ENCODE assay signal across 8 cellular contexts in genomic region chr1:19432943-19433609, GRCh38. TPM values are rescaled to one million over a fixed set of nuclear protein-coding genes. Genes with fewer than 3 reads are reported as not detected.
DNase-seq lines count a peak whose midpoint lies in the region; ATAC-seq, FAIRE-seq and TF ChIP-seq lines count a peak whose summit lies in the region.
"Had no signal": no experiment of that assay in that cellular context is flagged by ENCODE, and none has a peak within 500 bp of the region (broad histone marks: within the 10 kb centered on the region; RNA-seq: fewer than 3 reads in every experiment).

No MANE protein-coding gene starts in this region.

- CTCF ChIA-PET in HEK293 (lab: Yijun Ruan, JAX): no interaction called here
- CTCF ChIA-PET in Panc1 (lab: Charles Lee): interaction anchor here (0.6 kb wide), 1 partner anchor 173 kb away, joined by 3 read pairs; no protein-coding TSS in a partner anchor

- H3K79me2 ChIP-seq in fibroblast of lung (ENCODE audit: control insufficient read depth, insufficient read depth, low read length): peaks cover 94% of the 10 kb centered on the region

- H3K4me1 ChIP-seq in HEK293 (ENCODE audit: control insufficient read depth, insufficient read depth, low read length) (peaks cover 17% of the 10 kb centered on the region), Panc1 (ENCODE audit: control insufficient read depth, insufficient read depth, low read length) (peaks cover 85% of the 10 kb centered on the region), fibroblast of lung (ENCODE audit: control insufficient read depth, extremely low read depth, insufficient read depth, low read length) (peaks cover 58% of the 10 kb centered on the region)

- H4K20me1 ChIP-seq in fibroblast of lung (ENCODE audit: control insufficient read depth, extremely low read depth, insufficient read depth, low read length): peaks cover 2% of the 10 kb centered on the region

- no peak overlapping the region for H3K9ac ChIP-seq in fibroblast of lung (ENCODE audit: insufficient read depth, low read length)

- H3K27ac ChIP-seq in HEK293 (ENCODE audit: extremely low read depth, low read depth, low read length) (no peak overlapping the region), Panc1 (ENCODE audit: low read length) (peak overlapping the region; percentile 52), fibroblast of lung (ENCODE audit: insufficient read depth, low read length) (peak overlapping the region; percentile 8)

- ATAC-seq in Panc1 (no peak), GM21528 (IDR thresholded peaks at IDR 0.05; ENCODE audit: low FRiP score, unreplicated experiment) (no peak)

- DNase-seq in Panc1 (ENCODE audit: low read depth, low spot score): no peak
- peak in 1 of 2 donors; percentile 74 for DNase-seq in fibroblast of lung (ENCODE audit: low read depth in 2 of 2)
- DNase-seq in stimulated activated CD8-positive, alpha-beta memory T cell treated with anti-CD3 and anti-CD28 coated beads, Interleukin-4, amount 100 ng/mL, for 48 hours: peak; percentile 50
- DNase-seq in NCI-H526 treated with DMSO at 0.1 percent for 48 hours (lab: John Stamatoyannopoulos, UW): no peak
- no peak for DNase-seq in urothelium cell line (ENCODE audit: low spot score)
- DNase-seq: endodermal cell had no signal

- peak overlapping the region; percentile 36 for H3K4me2 ChIP-seq in fibroblast of lung (ENCODE audit: extremely low read depth, insufficient read depth, low read length)

- no peak overlapping the region for H3K4me3 ChIP-seq in HEK293 (ENCODE audit: low read depth, low read length)
- no peak overlapping the region for H3K4me3 ChIP-seq in Panc1 (ENCODE audit: low read depth in 2 of 2, low read length in 2 of 2)
- H3K4me3 ChIP-seq in fibroblast of lung (replicated peaks in 1 of 4; ENCODE audit: control extremely low read depth in 1 of 4, insufficient read depth in 1 of 4, low read depth in 3 of 4, low read length in 4 of 4): no peak overlapping the region

- intact Hi-C loops in Panc1 (cut with micrococcal nuclease; ENCODE audit: unreplicated experiment): no loop called here

- TF ChIP-seq CTCF in HEK293 (tag by site-specific recombination; IDR thresholded peaks at IDR 0.05) (no peak), Panc1 (IDR thresholded peaks at IDR 0.05) (no peak), fibroblast of lung (conservative IDR thresholded peaks at IDR 0.05 in 1 of 2, IDR thresholded peaks at IDR 0.05 in 1 of 2; ENCODE audit: low read depth in 1 of 2, low read length in 2 of 2) (no peak)

- POLR2A ChIA-PET in HEK293 (lab: Yijun Ruan, JAX): no interaction called here
- POLR2A ChIA-PET in Panc1 (lab: Charles Lee): interaction anchor here (0.6 to 0.8 kb wide), 3 partner anchors 9 to 28 kb away, joined by 3 to 13 read pairs (median 4); no protein-coding TSS in a partner anchor

- no peaks in the 10 kb centered on the region for H3K27me3 ChIP-seq in Panc1 (ENCODE audit: control insufficient read depth, insufficient read depth, low read length)
- no peaks in the 10 kb centered on the region for H3K27me3 ChIP-seq in fibroblast of lung (ENCODE audit: control insufficient read depth, insufficient read depth, low read length)

- peaks cover 0 to 8% of the 10 kb centered on the region in 2 experiments; a peak in 2 of 3 replicates for H3K36me3 ChIP-seq in HEK293 (ENCODE audit: control insufficient read depth in 2 of 2, insufficient read depth in 1 of 2, low read length in 2 of 2)
- 0 out of 2 replicates have a peak, but pooled peaks cover 9% of the 10 kb centered on the region for H3K36me3 ChIP-seq in Panc1 (ENCODE audit: control insufficient read depth, insufficient read depth, low read length)
- peaks cover 2% of the 10 kb centered on the region for H3K36me3 ChIP-seq in fibroblast of lung (ENCODE audit: control insufficient read depth, insufficient read depth, low read length)

- in situ Hi-C loops in Panc1 (cut with HindIII; ENCODE audit: low pct_unique_long_range_greater_than_20kb, low sequenced_read_pairs): no loop called here

- FAIRE-seq in urothelium cell line (lab: Jason Lieb, UNC): no peak

- BruUV-seq in Panc1 (replicated peaks; lab: Mats Ljungman, UMichigan): no TSS peak

- H3K9me3 ChIP-seq in HEK293 (ENCODE audit: control insufficient read depth, insufficient read depth, low read depth, low read length) (no peaks in the 10 kb centered on the region), Panc1 (ENCODE audit: control insufficient read depth, insufficient read depth, low read depth, low read length) (no peaks in the 10 kb centered on the region), fibroblast of lung (ENCODE audit: control insufficient read depth, insufficient read depth, low read depth, low read length) (no peaks in the 10 kb centered on the region)

- H2AFZ ChIP-seq in fibroblast of lung (ENCODE audit: low read length): no peak overlapping the region

TF ChIP-seq in HEK293, 187 proteins besides CTCF, POLR2A, EP300 and RAD21 (continues in another document):
- no peak for TF ChIP-seq ZNF596 (tag by site-specific recombination; IDR thresholded peaks at IDR 0.05)
- peak; percentile 49; the same call in 1 of the 2 replicates for TF ChIP-seq SP7 (tag by site-specific recombination; IDR thresholded peaks at IDR 0.05)
- TF ChIP-seq ZNF221 (tag by site-specific recombination; IDR thresholded peaks at IDR 0.05; ENCODE audit: borderline replicate concordance): no peak
- peak; percentile 93 for TF ChIP-seq PRDM4 (tag by site-specific recombination; IDR thresholded peaks at IDR 0.05)
- no peak for TF ChIP-seq ZNF148 (tag by site-specific recombination; IDR thresholded peaks at IDR 0.05; ENCODE audit: borderline replicate concordance)
- no peak for TF ChIP-seq ZBTB44 (tag by site-specific recombination; IDR thresholded peaks at IDR 0.05)
- TF ChIP-seq ZNF654 (tag by site-specific recombination; IDR thresholded peaks at IDR 0.05; ENCODE audit: low read depth): no peak
- no peak for TF ChIP-seq PBX3 (CRISPR knock-in tag; IDR thresholded peaks at IDR 0.05)

RNA-seq across cellular contexts. Expression of gene CAPZB, which starts 52.3 kb away (rescaled TPM):
- total RNA-seq in Panc1 (2021; ENCODE audit: unreplicated experiment) (491 TPM), fibroblast of lung (77.6 and 104 TPM in 2 replicates)
- 494 TPM for polyA plus RNA-seq in Panc1 (2012; ENCODE audit: insufficient read length)
- 495 and 519 TPM in 2 replicates for polyA plus RNA-seq in fibroblast of lung
- polyA plus RNA-seq in fibroblast of lung (2012): 514 and 539 TPM in 2 replicates
- 153 and 154 TPM in 2 replicates for polyA minus RNA-seq in fibroblast of lung (ENCODE audit: low replicate concordance)
